Comparison of ENCODE assay signal across 8 cellular contexts in genomic region chr6:26597389-26597766, GRCh38. TPM values are rescaled to one million over a fixed set of nuclear protein-coding genes. Genes with fewer than 3 reads are reported as not detected.
DNase-seq lines count a peak whose midpoint lies in the region; ATAC-seq and TF ChIP-seq lines count a peak whose summit lies in the region.

No MANE protein-coding gene starts in this region.

- no peak overlapping the region for H2BK15ac ChIP-seq in mesendoderm (replicated peaks; ENCODE audit: low read depth)

- H3K4me1 ChIP-seq in cardiac muscle cell (ENCODE audit: low read depth) = no peaks in the 10 kb centered on the region
- H3K4me1 ChIP-seq in mesendoderm (ENCODE audit: control insufficient read depth, low read depth, low read length) = no peaks in the 10 kb centered on the region
- peaks cover 2% of the 10 kb centered on the region for H3K4me1 ChIP-seq in urinary bladder (ENCODE audit: insufficient read depth)

- no peak overlapping the region for H2AK5ac ChIP-seq in mesendoderm (ENCODE audit: low read length)

- H3K56ac ChIP-seq in mesendoderm (ENCODE audit: low read length) = peak overlapping the region; percentile 75

- peak overlapping the region; percentile 1 for H3K4me2 ChIP-seq in mesendoderm (ENCODE audit: low read length)

- H2BK120ac ChIP-seq in mesendoderm (ENCODE audit: low read depth, low read length) = no peak overlapping the region

- peaks cover 8% of the 10 kb centered on the region for H3K79me2 ChIP-seq in mesendoderm (ENCODE audit: control insufficient read depth, insufficient read depth, low read length)

- H3K23ac ChIP-seq in mesendoderm (ENCODE audit: low read length) = no peak overlapping the region

- no peak overlapping the region for H4K5ac ChIP-seq in mesendoderm (ENCODE audit: low read length)

- intact Hi-C loops in Right ventricle myocardium superior (cut with DNase I) = no loop called here

- ATAC-seq in Right ventricle myocardium superior (ENCODE audit: poor library complexity) (no peak), HG03469 (IDR thresholded peaks at IDR 0.05; ENCODE audit: unreplicated experiment) (no peak)

- H2BK5ac ChIP-seq in mesendoderm (ENCODE audit: low read length) = no peak overlapping the region

- peaks cover 21% of the 10 kb centered on the region for H3K27me3 ChIP-seq in cardiac muscle cell
- H3K27me3 ChIP-seq in mesendoderm (ENCODE audit: insufficient read depth, low read length, poor library complexity) = no peaks in the 10 kb centered on the region

- peak overlapping the region; percentile 83 for H3K9ac ChIP-seq in mesendoderm (ENCODE audit: low read length)

- H3K79me1 ChIP-seq in mesendoderm (ENCODE audit: low read length) = peaks cover 6% of the 10 kb centered on the region

- H4K8ac ChIP-seq in mesendoderm (ENCODE audit: low read depth, low read length) = no peak overlapping the region

- no peak for TF ChIP-seq CTCF in cardiac muscle cell (IDR thresholded peaks at IDR 0.05; ENCODE audit: low read depth, low read length)
- TF ChIP-seq CTCF in choroid plexus epithelial cell (conservative IDR thresholded peaks at IDR 0.05; ENCODE audit: low read depth, low read length) = no peak

- DNase-seq in cardiac muscle cell (ENCODE audit: low read depth in 1 of 2, low spot score in 1 of 2) (no peak), Right ventricle myocardium superior (no peak), choroid plexus epithelial cell (ENCODE audit: low read depth) (no peak), mesendoderm (no peak), SKM-1 treated with dmso at 0.1 percent for 144 hours (lab: John Stamatoyannopoulos, UW; ENCODE audit: unreplicated experiment) (no peak), AG20443 (ENCODE audit: low spot score) (no peak)

- peak overlapping the region; percentile 64 for H3K4me3 ChIP-seq in cardiac muscle cell
- peak overlapping the region; percentile 100 for H3K4me3 ChIP-seq in choroid plexus epithelial cell (ENCODE audit: low read depth, low read length)
- peak overlapping the region; percentile 47 for H3K4me3 ChIP-seq in mesendoderm (ENCODE audit: low read length)
- H3K4me3 ChIP-seq in urinary bladder (ENCODE audit: low read depth, low read length) = peak overlapping the region; percentile 79

- peak overlapping the region; percentile 0 for H3K4ac ChIP-seq in mesendoderm (ENCODE audit: low read depth, low read length)

- H3K9me3 ChIP-seq in cardiac muscle cell (ENCODE audit: low read depth) = no peaks in the 10 kb centered on the region

- no CpG with 5 or more reads among the region's 10 CpGs for WGBS in mesendoderm (ENCODE audit: extremely low coverage, insufficient coverage, low lambda C conversion rate)
- 4% methylated on average over 10 of the region's 10 CpGs for WGBS in urinary bladder

- peaks cover 5% of the 10 kb centered on the region for H3K36me3 ChIP-seq in cardiac muscle cell
- no peaks in the 10 kb centered on the region for H3K36me3 ChIP-seq in mesendoderm (ENCODE audit: control insufficient read depth, insufficient read depth, low read length)
- H3K36me3 ChIP-seq in urinary bladder (ENCODE audit: insufficient read depth) = no peaks in the 10 kb centered on the region

- H3K18ac ChIP-seq in mesendoderm (ENCODE audit: low read length) = no peak overlapping the region

- peak overlapping the region; percentile 82 for H3K27ac ChIP-seq in cardiac muscle cell
- H3K27ac ChIP-seq in mesendoderm (ENCODE audit: low read depth, low read length) = no peak overlapping the region
- H3K27ac ChIP-seq in urinary bladder (ENCODE audit: low read depth) = peak overlapping the region; percentile 58

RNA-seq across cellular contexts. Expression of gene ABT1, which starts 0.6 kb away (rescaled TPM):
- total RNA-seq in cardiac muscle cell = 21.2 and 25.4 TPM in 2 replicates
- polyA plus RNA-seq in cardiac muscle cell = 27.0 and 30.2 TPM in 2 replicates
- total RNA-seq in Right ventricle myocardium superior = 7.4 TPM
- polyA plus RNA-seq in mesendoderm (2013, experiment 1 of 2) = 24.5 TPM
- polyA plus RNA-seq in mesendoderm (2013, experiment 2 of 2) = 24.8 TPM
- 12.3 TPM for total RNA-seq in urinary bladder
- polyA plus RNA-seq in urinary bladder = 19.6 TPM

RNA-seq across cellular contexts. Expression of gene HMGN4, which starts 59.2 kb away (rescaled TPM):
- total RNA-seq in cardiac muscle cell = 56.6 and 57.1 TPM in 2 replicates
- polyA plus RNA-seq in cardiac muscle cell = 54.7 and 62.4 TPM in 2 replicates
- total RNA-seq in Right ventricle myocardium superior = 25.1 TPM
- polyA plus RNA-seq in mesendoderm (2013, experiment 1 of 2) = 28.8 TPM
- polyA plus RNA-seq in mesendoderm (2013, experiment 2 of 2) = 30.9 TPM
- total RNA-seq in urinary bladder = 71.5 TPM
- polyA plus RNA-seq in urinary bladder = 90.7 TPM

Comparison
In these comparisons a context has a peak if more than half of its experiments do, and no peak if none do; other contexts are left out.
1. H3K4me3 ChIP-seq: peak in every context shown above with its lines; median percentile 100 in choroid plexus epithelial cell; 79 in urinary bladder; 64 in cardiac muscle cell; 47 in mesendoderm.